In genomic region chr10:97550336-97551149, GRCh38 we compare ENCODE assay signal across 1 cellular context.
A peak's percentile ranks its signal among the peaks of the same experiment; 100 is the strongest.
TF ChIP-seq lines count a peak whose summit lies in the region.

No MANE protein-coding gene starts in this region.

TF ChIP-seq in HEK293, 187 proteins besides CTCF, POLR2A, EP300 and RAD21 (continued from another document):
- TF ChIP-seq, protein P1, sequence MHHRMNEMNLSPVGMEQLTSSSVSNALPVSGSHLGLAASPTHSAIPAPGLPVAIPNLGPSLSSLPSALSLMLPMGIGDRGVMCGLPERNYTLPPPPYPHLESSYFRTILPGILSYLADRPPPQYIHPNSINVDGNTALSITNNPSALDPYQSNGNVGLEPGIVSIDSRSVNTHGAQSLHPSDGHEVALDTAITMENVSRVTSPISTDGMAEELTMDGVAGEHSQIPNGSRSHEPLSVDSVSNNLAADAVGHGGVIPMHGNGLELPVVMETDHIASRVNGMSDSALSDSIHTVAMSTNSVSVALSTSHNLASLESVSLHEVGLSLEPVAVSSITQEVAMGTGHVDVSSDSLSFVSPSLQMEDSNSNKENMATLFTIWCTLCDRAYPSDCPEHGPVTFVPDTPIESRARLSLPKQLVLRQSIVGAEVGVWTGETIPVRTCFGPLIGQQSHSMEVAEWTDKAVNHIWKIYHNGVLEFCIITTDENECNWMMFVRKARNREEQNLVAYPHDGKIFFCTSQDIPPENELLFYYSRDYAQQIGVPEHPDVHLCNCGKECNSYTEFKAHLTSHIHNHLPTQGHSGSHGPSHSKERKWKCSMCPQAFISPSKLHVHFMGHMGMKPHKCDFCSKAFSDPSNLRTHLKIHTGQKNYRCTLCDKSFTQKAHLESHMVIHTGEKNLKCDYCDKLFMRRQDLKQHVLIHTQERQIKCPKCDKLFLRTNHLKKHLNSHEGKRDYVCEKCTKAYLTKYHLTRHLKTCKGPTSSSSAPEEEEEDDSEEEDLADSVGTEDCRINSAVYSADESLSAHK (tag by site-specific recombination; IDR thresholded peaks at IDR 0.05): no peak
- no peak for TF ChIP-seq ZNF747 (tag by site-specific recombination; IDR thresholded peaks at IDR 0.05)
- no peak for TF ChIP-seq ZNF549 (tag by site-specific recombination; IDR thresholded peaks at IDR 0.05)
- 0 out of 2 replicates have a peak, but pooled peaks have one; percentile 2 for TF ChIP-seq KLF17 (tag by site-specific recombination; IDR thresholded peaks at IDR 0.05)
- TF ChIP-seq, protein P2, sequence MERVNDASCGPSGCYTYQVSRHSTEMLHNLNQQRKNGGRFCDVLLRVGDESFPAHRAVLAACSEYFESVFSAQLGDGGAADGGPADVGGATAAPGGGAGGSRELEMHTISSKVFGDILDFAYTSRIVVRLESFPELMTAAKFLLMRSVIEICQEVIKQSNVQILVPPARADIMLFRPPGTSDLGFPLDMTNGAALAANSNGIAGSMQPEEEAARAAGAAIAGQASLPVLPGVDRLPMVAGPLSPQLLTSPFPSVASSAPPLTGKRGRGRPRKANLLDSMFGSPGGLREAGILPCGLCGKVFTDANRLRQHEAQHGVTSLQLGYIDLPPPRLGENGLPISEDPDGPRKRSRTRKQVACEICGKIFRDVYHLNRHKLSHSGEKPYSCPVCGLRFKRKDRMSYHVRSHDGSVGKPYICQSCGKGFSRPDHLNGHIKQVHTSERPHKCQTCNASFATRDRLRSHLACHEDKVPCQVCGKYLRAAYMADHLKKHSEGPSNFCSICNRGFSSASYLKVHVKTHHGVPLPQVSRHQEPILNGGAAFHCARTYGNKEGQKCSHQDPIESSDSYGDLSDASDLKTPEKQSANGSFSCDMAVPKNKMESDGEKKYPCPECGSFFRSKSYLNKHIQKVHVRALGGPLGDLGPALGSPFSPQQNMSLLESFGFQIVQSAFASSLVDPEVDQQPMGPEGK (tag by site-specific recombination; IDR thresholded peaks at IDR 0.05): no peak
- no peak for TF ChIP-seq YY2 (tag by site-specific recombination; IDR thresholded peaks at IDR 0.05)
- no peak for TF ChIP-seq ZNF335 (tag by site-specific recombination; conservative IDR thresholded peaks at IDR 0.05)
- no peak for TF ChIP-seq ZNF660 (tag by site-specific recombination; IDR thresholded peaks at IDR 0.05)
- TF ChIP-seq GLIS2 (tag by site-specific recombination; IDR thresholded peaks at IDR 0.05): no peak
- TF ChIP-seq SP2 (tag by site-specific recombination; IDR thresholded peaks at IDR 0.05): no peak
- no peak for TF ChIP-seq ZNF585B (tag by site-specific recombination; IDR thresholded peaks at IDR 0.05)
- TF ChIP-seq, protein P3, sequence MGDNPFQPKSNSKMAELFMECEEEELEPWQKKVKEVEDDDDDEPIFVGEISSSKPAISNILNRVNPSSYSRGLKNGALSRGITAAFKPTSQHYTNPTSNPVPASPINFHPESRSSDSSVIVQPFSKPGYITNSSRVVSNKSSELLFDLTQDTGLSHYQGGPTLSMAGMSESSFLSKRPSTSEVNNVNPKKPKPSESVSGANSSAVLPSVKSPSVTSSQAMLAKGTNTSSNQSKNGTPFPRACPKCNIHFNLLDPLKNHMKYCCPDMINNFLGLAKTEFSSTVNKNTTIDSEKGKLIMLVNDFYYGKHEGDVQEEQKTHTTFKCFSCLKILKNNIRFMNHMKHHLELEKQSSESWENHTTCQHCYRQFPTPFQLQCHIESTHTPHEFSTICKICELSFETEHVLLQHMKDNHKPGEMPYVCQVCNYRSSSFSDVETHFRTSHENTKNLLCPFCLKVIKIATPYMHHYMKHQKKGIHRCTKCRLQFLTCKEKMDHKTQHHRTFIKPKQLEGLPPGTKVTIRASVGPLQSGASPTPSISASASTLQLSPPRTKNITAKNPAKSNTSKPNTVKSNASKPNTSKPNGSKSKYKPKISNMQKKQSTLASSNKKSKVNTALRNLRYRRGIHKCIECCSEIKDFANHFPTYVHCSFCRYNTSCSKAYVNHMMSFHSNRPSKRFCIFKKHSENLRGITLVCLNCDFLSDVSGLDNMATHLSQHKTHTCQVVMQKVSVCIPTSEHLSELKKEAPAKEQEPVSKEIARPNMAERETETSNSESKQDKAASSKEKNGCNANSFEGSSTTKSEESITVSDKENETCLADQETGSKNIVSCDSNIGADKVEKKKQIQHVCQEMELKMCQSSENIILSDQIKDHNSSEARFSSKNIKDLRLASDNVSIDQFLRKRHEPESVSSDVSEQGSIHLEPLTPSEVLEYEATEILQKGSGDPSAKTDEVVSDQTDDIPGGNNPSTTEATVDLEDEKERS (tag by site-specific recombination; IDR thresholded peaks at IDR 0.05): no peak
- no peak for TF ChIP-seq ZNF366 (tag by site-specific recombination; conservative IDR thresholded peaks at IDR 0.05)
- TF ChIP-seq, protein P4, sequence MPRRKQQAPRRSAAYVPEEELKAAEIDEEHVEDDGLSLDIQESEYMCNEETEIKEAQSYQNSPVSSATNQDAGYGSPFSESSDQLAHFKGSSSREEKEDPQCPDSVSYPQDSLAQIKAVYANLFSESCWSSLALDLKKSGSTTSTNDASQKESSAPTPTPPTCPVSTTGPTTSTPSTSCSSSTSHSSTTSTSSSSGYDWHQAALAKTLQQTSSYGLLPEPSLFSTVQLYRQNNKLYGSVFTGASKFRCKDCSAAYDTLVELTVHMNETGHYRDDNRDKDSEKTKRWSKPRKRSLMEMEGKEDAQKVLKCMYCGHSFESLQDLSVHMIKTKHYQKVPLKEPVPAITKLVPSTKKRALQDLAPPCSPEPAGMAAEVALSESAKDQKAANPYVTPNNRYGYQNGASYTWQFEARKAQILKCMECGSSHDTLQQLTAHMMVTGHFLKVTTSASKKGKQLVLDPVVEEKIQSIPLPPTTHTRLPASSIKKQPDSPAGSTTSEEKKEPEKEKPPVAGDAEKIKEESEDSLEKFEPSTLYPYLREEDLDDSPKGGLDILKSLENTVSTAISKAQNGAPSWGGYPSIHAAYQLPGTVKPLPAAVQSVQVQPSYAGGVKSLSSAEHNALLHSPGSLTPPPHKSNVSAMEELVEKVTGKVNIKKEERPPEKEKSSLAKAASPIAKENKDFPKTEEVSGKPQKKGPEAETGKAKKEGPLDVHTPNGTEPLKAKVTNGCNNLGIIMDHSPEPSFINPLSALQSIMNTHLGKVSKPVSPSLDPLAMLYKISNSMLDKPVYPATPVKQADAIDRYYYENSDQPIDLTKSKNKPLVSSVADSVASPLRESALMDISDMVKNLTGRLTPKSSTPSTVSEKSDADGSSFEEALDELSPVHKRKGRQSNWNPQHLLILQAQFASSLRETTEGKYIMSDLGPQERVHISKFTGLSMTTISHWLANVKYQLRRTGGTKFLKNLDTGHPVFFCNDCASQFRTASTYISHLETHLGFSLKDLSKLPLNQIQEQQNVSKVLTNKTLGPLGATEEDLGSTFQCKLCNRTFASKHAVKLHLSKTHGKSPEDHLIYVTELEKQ (tag by site-specific recombination; IDR thresholded peaks at IDR 0.05; ENCODE audit: borderline replicate concordance): no peak
- TF ChIP-seq ZIC2 (tag by site-specific recombination; IDR thresholded peaks at IDR 0.05): peak; percentile 52
- TF ChIP-seq, protein P5, sequence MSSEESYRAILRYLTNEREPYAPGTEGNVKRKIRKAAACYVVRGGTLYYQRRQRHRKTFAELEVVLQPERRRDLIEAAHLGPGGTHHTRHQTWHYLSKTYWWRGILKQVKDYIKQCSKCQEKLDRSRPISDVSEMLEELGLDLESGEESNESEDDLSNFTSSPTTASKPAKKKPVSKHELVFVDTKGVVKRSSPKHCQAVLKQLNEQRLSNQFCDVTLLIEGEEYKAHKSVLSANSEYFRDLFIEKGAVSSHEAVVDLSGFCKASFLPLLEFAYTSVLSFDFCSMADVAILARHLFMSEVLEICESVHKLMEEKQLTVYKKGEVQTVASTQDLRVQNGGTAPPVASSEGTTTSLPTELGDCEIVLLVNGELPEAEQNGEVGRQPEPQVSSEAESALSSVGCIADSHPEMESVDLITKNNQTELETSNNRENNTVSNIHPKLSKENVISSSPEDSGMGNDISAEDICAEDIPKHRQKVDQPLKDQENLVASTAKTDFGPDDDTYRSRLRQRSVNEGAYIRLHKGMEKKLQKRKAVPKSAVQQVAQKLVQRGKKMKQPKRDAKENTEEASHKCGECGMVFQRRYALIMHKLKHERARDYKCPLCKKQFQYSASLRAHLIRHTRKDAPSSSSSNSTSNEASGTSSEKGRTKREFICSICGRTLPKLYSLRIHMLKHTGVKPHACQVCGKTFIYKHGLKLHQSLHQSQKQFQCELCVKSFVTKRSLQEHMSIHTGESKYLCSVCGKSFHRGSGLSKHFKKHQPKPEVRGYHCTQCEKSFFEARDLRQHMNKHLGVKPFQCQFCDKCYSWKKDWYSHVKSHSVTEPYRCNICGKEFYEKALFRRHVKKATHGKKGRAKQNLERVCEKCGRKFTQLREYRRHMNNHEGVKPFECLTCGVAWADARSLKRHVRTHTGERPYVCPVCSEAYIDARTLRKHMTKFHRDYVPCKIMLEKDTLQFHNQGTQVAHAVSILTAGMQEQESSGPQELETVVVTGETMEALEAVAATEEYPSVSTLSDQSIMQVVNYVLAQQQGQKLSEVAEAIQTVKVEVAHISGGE (tag by site-specific recombination; conservative IDR thresholded peaks at IDR 0.05; ENCODE audit: low read depth): no peak
- no peak for TF ChIP-seq ZFP69B (tag by site-specific recombination; IDR thresholded peaks at IDR 0.05)
- TF ChIP-seq FEZF1 (tag by site-specific recombination; IDR thresholded peaks at IDR 0.05): no peak
- no peak for TF ChIP-seq ZBTB1 (tag by site-specific recombination; IDR thresholded peaks at IDR 0.05)
- no peak for TF ChIP-seq ZNF600 (tag by site-specific recombination; IDR thresholded peaks at IDR 0.05)
- no peak for TF ChIP-seq ZNF426 (tag by site-specific recombination; IDR thresholded peaks at IDR 0.05)
- 0 out of 2 replicates have a peak, but pooled peaks have one; percentile 62 for TF ChIP-seq GLI4 (tag by site-specific recombination; IDR thresholded peaks at IDR 0.05)
- TF ChIP-seq ZNF473 (tag by site-specific recombination; IDR thresholded peaks at IDR 0.05): no peak
- TF ChIP-seq GLI2 (tag by site-specific recombination; IDR thresholded peaks at IDR 0.05; ENCODE audit: borderline replicate concordance, low read depth): no peak
- TF ChIP-seq ZNF19 (tag by site-specific recombination; IDR thresholded peaks at IDR 0.05; ENCODE audit: low read depth): no peak
- 0 out of 2 replicates have a peak, but pooled peaks have one; percentile 8 for TF ChIP-seq WT1 (tag by site-specific recombination; IDR thresholded peaks at IDR 0.05)
- TF ChIP-seq GFI1B (tag by site-specific recombination; IDR thresholded peaks at IDR 0.05): no peak
- 0 out of 2 replicates have a peak, but pooled peaks have one; percentile 9 for TF ChIP-seq TRIM28 (IDR thresholded peaks at IDR 0.05; ENCODE audit: borderline replicate concordance, low read length)
- no peak for TF ChIP-seq ZNF629 (tag by site-specific recombination; IDR thresholded peaks at IDR 0.05)
- TF ChIP-seq ZNF677 (tag by site-specific recombination; IDR thresholded peaks at IDR 0.05): no peak
- TF ChIP-seq ZNF18 (tag by site-specific recombination; IDR thresholded peaks at IDR 0.05): peak; percentile 96
- TF ChIP-seq, protein P6, sequence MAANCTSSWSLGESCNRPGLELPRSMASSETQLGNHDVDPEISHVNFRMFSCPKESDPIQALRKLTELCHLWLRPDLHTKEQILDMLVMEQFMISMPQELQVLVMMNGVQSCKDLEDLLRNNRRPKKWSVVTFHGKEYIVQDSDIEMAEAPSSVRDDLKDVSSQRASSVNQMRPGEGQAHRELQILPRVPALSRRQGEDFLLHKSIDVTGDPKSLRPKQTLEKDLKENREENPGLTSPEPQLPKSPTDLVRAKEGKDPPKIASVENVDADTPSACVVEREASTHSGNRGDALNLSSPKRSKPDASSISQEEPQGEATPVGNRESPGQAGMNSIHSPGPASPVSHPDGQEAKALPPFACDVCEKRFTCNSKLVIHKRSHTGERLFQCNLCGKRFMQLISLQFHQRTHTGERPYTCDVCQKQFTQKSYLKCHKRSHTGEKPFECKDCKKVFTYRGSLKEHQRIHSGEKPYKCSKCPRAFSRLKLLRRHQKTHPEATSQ (tag by site-specific recombination; IDR thresholded peaks at IDR 0.05): no peak
- peak; percentile 42; the same call in 1 of the 2 replicates for TF ChIP-seq KLF1 (tag by site-specific recombination; IDR thresholded peaks at IDR 0.05)
- no peak for TF ChIP-seq ZNF24 (tag by site-specific recombination; IDR thresholded peaks at IDR 0.05)
- no peak for TF ChIP-seq SALL2 (tag by site-specific recombination; IDR thresholded peaks at IDR 0.05; ENCODE audit: borderline replicate concordance)
- no peak for TF ChIP-seq HOXA7 (CRISPR knock-in tag; IDR thresholded peaks at IDR 0.05; ENCODE audit: borderline replicate concordance)
- TF ChIP-seq ZNF155 (tag by site-specific recombination; IDR thresholded peaks at IDR 0.05): no peak
- TF ChIP-seq ZNF274 (IDR thresholded peaks at IDR 0.05; ENCODE audit: low read length): no peak
- TF ChIP-seq ZNF274 (tag by site-specific recombination; IDR thresholded peaks at IDR 0.05; ENCODE audit: borderline replicate concordance): no peak
- TF ChIP-seq, protein P7, sequence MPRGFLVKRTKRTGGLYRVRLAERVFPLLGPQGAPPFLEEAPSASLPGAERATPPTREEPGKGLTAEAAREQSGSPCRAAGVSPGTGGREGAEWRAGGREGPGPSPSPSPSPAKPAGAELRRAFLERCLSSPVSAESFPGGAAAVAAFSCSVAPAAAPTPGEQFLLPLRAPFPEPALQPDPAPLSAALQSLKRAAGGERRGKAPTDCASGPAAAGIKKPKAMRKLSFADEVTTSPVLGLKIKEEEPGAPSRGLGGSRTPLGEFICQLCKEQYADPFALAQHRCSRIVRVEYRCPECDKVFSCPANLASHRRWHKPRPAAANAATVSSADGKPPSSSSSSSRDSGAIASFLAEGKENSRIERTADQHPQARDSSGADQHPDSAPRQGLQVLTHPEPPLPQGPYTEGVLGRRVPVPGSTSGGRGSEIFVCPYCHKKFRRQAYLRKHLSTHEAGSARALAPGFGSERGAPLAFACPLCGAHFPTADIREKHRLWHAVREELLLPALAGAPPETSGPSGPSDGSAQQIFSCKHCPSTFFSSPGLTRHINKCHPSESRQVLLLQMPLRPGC (tag by site-specific recombination; IDR thresholded peaks at IDR 0.05): no peak
